In genomic region chr9:253539-253938, GRCh38 we compare ENCODE assay signal across 9 cellular contexts. TPM values are rescaled to one million over a fixed set of nuclear protein-coding genes. Genes with fewer than 3 reads are reported as not detected.
"Had no signal": no experiment of that assay in that cellular context is flagged by ENCODE, and none has a peak within 500 bp of the region (broad histone marks: within the 10 kb centered on the region; RNA-seq: fewer than 3 reads in every experiment).

No MANE protein-coding gene starts in this region.

- H3K9me3 Mint-ChIP-seq: H9, IgD-negative memory B cell had no signal

- H3K4me3 ChIP-seq: GM23248 had no signal

- ATAC-seq: HepG2 had no signal

- H3K27ac Mint-ChIP-seq: H9 had no signal

- H2AFZ ChIP-seq: GM23248 had no signal

- H3K4me2 ChIP-seq: KMS-11 had no signal

- DNase-seq: GM23248, H9, HCEC 1CT, KBM-7 had no signal

- H3K27me3 Mint-ChIP-seq: IgD-negative memory B cell had no signal

- H3K4me3 Mint-ChIP-seq: H9, IgD-negative memory B cell had no signal

- H3K27ac ChIP-seq: GM23248, HL-60, KMS-11 had no signal

RNA-seq across cellular contexts. Expression of gene DOCK8, which starts 38.9 kb away (rescaled TPM):
- total RNA-seq: GM23248, HT1080 had no signal
- polyA plus RNA-seq: GM23248 had no signal
